ENCODE assay signal across 28 cellular contexts in the genomic region with DNA sequence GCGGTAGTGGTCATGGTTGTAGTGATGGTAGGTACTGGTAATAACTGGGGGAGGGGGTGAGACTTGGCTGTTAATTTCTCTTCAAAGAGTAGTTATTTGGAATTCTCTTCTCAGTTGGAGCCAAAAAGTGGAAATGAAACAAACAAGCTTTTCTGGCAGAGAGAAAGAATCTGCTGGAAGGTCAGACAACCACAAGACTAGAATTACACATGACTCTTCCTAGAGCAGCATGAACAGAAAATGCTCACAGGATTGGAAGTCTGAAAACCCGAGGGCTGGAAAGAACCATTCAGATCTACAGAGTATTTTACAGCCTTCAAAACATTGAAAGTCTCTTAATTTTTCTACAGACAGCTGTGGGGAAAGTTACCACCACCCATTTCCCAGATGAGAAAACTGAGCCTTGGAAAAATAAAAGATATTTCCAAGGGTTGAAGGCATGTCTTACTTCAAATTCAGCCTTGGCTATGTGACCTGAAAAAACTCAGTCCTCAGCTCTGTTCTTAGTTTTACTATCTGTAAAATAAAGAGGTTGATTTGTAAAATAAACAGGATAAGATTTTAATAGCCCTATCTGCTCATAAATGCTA. TPM values are rescaled to one million over a fixed set of nuclear protein-coding genes. Genes with fewer than 3 reads are reported as not detected.
DNase-seq lines count a peak whose midpoint lies in the region; ATAC-seq, FAIRE-seq and TF ChIP-seq lines count a peak whose summit lies in the region.
"Had no signal": no experiment of that assay in that cellular context is flagged by ENCODE, and none has a peak within 500 bp of the region (broad histone marks: within the 10 kb centered on the region; RNA-seq: fewer than 3 reads in every experiment).

No MANE protein-coding gene starts in this region.

- WGBS in HepG2 (ENCODE audit: low lambda C conversion rate): 95% methylated on average over 2 of the region's 2 CpGs
- WGBS in right lobe of liver (ENCODE audit: insufficient coverage, low coverage, low lambda C conversion rate, missing lambda C conversion rate): 82% methylated on average over 2 of the region's 2 CpGs
- WGBS in K562 (ENCODE audit: insufficient coverage, low coverage, missing lambda C conversion rate): 0% methylated on average over 2 of the region's 2 CpGs
- whole genome bisulfite sequencing in gastroesophageal sphincter (ENCODE audit: low coverage in 1 of 2), 2 donors: 62 to 76% methylated on average over 2 of the region's 2 CpGs

- no peaks in the 10 kb centered on the region for H3K9me1 ChIP-seq in K562 (ENCODE audit: control insufficient read depth, insufficient read depth, low read length)

- TF ChIP-seq POLR2A in HepG2 (IDR thresholded peaks at IDR 0.05; ENCODE audit: insufficient read depth in 1 of 2, low read depth in 2 of 2, low read length in 2 of 2) (no peak), right lobe of liver (IDR thresholded peaks at IDR 0.05) (no peak), K562 (conservative IDR thresholded peaks at IDR 0.05) (no peak), gastroesophageal sphincter (IDR thresholded peaks at IDR 0.05) (no peak)

- H3K79me2 ChIP-seq in HepG2 (ENCODE audit: insufficient read depth, low read length) (no peaks in the 10 kb centered on the region), K562 (ENCODE audit: control insufficient read depth, insufficient read depth, low read length) (no peaks in the 10 kb centered on the region)

- H3K4me2 ChIP-seq in HepG2 (ENCODE audit: low read depth, low read length) (no peak overlapping the region), K562 (ENCODE audit: insufficient read depth, low read length) (no peak overlapping the region)

- intact Hi-C loops in HepG2 (cut with micrococcal nuclease; ENCODE audit: unreplicated experiment) (no loop called here), right lobe of liver (cut with DNase I) (loop anchor here in 1 of 2 donors (10.0 kb wide), 1 partner anchor 59 kb away; no protein-coding TSS in a partner anchor), K562 (cut with micrococcal nuclease) (no loop called here), left lung (cut with DNase I) (no loop called here)

- H3K4me3 ChIP-seq in HepG2 (replicated peaks in 1 of 3; ENCODE audit: insufficient read depth in 1 of 3, low read depth in 2 of 3, low read length in 3 of 3): no peak overlapping the region
- H3K4me3 ChIP-seq in right lobe of liver: no peak overlapping the region
- H3K4me3 ChIP-seq in K562: no peak overlapping the region
- H3K4me3 ChIP-seq in left lung: no peak overlapping the region
- H3K4me3 ChIP-seq in gastroesophageal sphincter: no peak overlapping the region
- H3K4me3 ChIP-seq: dorsolateral prefrontal cortex had no signal

- H3K9ac ChIP-seq in HepG2 (ENCODE audit: insufficient read depth, low read depth, low read length) (no peak overlapping the region), K562 (ENCODE audit: insufficient read depth in 1 of 2, low read depth in 2 of 2, low read length in 2 of 2) (no peak overlapping the region)

- CTCF ChIA-PET in HepG2 (lab: Yijun Ruan, JAX; ENCODE audit: low intra/inter-chr PET ratio, low total read pairs) (no interaction called here), K562 (lab: Yijun Ruan, JAX; ENCODE audit: low intra/inter-chr PET ratio) (interaction anchor here (1.5 kb wide), 1 partner anchor 1051 kb away, joined by 4 read pairs; no protein-coding TSS in a partner anchor)

- H3K27me3 ChIP-seq in HepG2 (ENCODE audit: control insufficient read depth in 1 of 2, insufficient read depth in 2 of 2, low read length in 2 of 2) (no peaks in the 10 kb centered on the region), right lobe of liver (no peaks in the 10 kb centered on the region), K562 (ENCODE audit: control insufficient read depth in 2 of 2, insufficient read depth in 2 of 2, low read length in 2 of 2) (no peaks in the 10 kb centered on the region), left lung (no peaks in the 10 kb centered on the region), gastroesophageal sphincter (no peaks in the 10 kb centered on the region)
- H3K27me3 ChIP-seq: dorsolateral prefrontal cortex had no signal

- TF ChIP-seq EP300 in HepG2 (IDR thresholded peaks at IDR 0.05; ENCODE audit: low read depth in 2 of 2, low read length in 2 of 2) (no peak), HepG2 (CRISPR knock-in tag; IDR thresholded peaks at IDR 0.05; ENCODE audit: borderline replicate concordance) (no peak), K562 (IDR thresholded peaks at IDR 0.05; ENCODE audit: low read length) (no peak), gastroesophageal sphincter (IDR thresholded peaks at IDR 0.05) (no peak)

- H3K36me3 ChIP-seq in HepG2 (replicated peaks in 1 of 2; ENCODE audit: control insufficient read depth in 1 of 2, insufficient read depth in 2 of 2, low read length in 2 of 2) (peaks cover 0 to 2% of the 10 kb centered on the region in 2 experiments; a peak in 1 of 5 replicates), right lobe of liver (no peaks in the 10 kb centered on the region), K562 (ENCODE audit: control insufficient read depth, insufficient read depth, low read length) (no peaks in the 10 kb centered on the region), left lung (no peaks in the 10 kb centered on the region), gastroesophageal sphincter (no peaks in the 10 kb centered on the region)

- no peaks in the 10 kb centered on the region for H3K4me1 ChIP-seq in HepG2 (ENCODE audit: insufficient read depth, low read length)
- H3K4me1 ChIP-seq in right lobe of liver: peaks cover 0 to 3% (median 0%) of the 10 kb centered on the region in 4 donors
- H3K4me1 ChIP-seq in K562 (replicated peaks in 1 of 2; ENCODE audit: control insufficient read depth in 2 of 2, insufficient read depth in 2 of 2, low read length in 2 of 2): no peaks in the 10 kb centered on the region
- peaks cover 0 to 3% of the 10 kb centered on the region in 2 donors for H3K4me1 ChIP-seq in left lung
- peaks cover 0 to 15% (median 0%) of the 10 kb centered on the region in 3 donors for H3K4me1 ChIP-seq in gastroesophageal sphincter

- H2AFZ ChIP-seq in HepG2 (ENCODE audit: low read length) (no peak overlapping the region), K562 (ENCODE audit: low read depth, low read length) (no peak overlapping the region)

- no peak for DNase-seq in HepG2 (ENCODE audit: low spot score)
- no peak for DNase-seq in right lobe of liver
- no peak for DNase-seq in K562 (ENCODE audit: extremely low read depth in 1 of 4, low spot score in 3 of 4)
- DNase-seq in left lung: no peak
- no peak for DNase-seq in stimulated activated CD4-positive, alpha-beta T cell treated with anti-CD3 and anti-CD28 coated beads, Interleukin-1b, Interleukin-23, amount 100 ng/mL, for 48 hours
- no peak for DNase-seq in GOT3 (lab: John Stamatoyannopoulos, UW)
- DNase-seq: activated CD4-positive, CD25-positive, alpha-beta regulatory T cell; activated CD8-positive, alpha-beta T cell treated with anti-CD3 and anti-CD28 coated beads for 36 hours; activated T-cell treated with anti-CD3 and anti-CD28 coated beads, Interleukin-2, amount 50 U/mL, for 4 hours; CD4-positive, alpha-beta T cell; DMS79; dorsolateral prefrontal cortex; erythroblast; HCEC 1CT; hypothalamus; KBM-7; kidney; naive thymus-derived CD8-positive, alpha-beta T cell; NCI-H1092; NCI-H2107; NCI-H526; SIG-M5; small intestine; stimulated activated CD8-positive, alpha-beta memory T cell treated with anti-CD3 and anti-CD28 coated beads, Interleukin-4, amount 100 ng/mL, for 48 hours; substantia nigra had no signal

- BruUV-seq in HepG2 (replicated peaks; lab: Mats Ljungman, UMichigan): no TSS peak
- no TSS peak for BruUV-seq in K562 (replicated peaks; lab: Mats Ljungman, UMichigan)

- POLR2A ChIA-PET in HepG2 (lab: Yijun Ruan, JAX): no interaction called here
- POLR2A ChIA-PET in K562 (lab: Yijun Ruan, JAX): interaction anchor here (0.8 kb wide), 1 partner anchor 1237 kb away, joined by 4 read pairs; no protein-coding TSS in a partner anchor

- no peak for FAIRE-seq in HepG2 (lab: Jason Lieb, UNC)
- FAIRE-seq in K562 (lab: Jason Lieb, UNC): no peak
- FAIRE-seq: GM19239, kidney, small intestine had no signal

- ATAC-seq in HepG2 (no peak), right lobe of liver (no peak), K562 (no peak), left lung (peak; percentile 43), gastroesophageal sphincter (no peak), GM19467 (IDR thresholded peaks at IDR 0.05; ENCODE audit: unreplicated experiment) (no peak)
- ATAC-seq: activated CD8-positive, alpha-beta T cell treated with anti-CD3 and anti-CD28 coated beads for 36 hours; activated T-cell treated with anti-CD3 and anti-CD28 coated beads, Interleukin-2, amount 50 U/mL, for 4 hours; naive thymus-derived CD8-positive, alpha-beta T cell had no signal

- in situ Hi-C loops in HepG2 (cut with HindIII; ENCODE audit: extremely low pct_ligation_motif_present, low pct_unique_long_range_greater_than_20kb) (no loop called here), K562 (cut with MboI) (no loop called here)

- H3K9me3 ChIP-seq in HepG2 (ENCODE audit: low read length): no peaks in the 10 kb centered on the region
- H3K9me3 ChIP-seq in right lobe of liver: no peaks in the 10 kb centered on the region
- H3K9me3 ChIP-seq in K562 (replicated peaks; ENCODE audit: control insufficient read depth, insufficient read depth, low read depth, low read length): no peaks in the 10 kb centered on the region
- no peaks in the 10 kb centered on the region for H3K9me3 ChIP-seq in left lung
- no peaks in the 10 kb centered on the region for H3K9me3 ChIP-seq in gastroesophageal sphincter

- TF ChIP-seq CTCF in HepG2 (CRISPR knock-in tag; IDR thresholded peaks at IDR 0.05): no peak
- TF ChIP-seq CTCF in right lobe of liver (IDR thresholded peaks at IDR 0.05): no peak
- no peak for TF ChIP-seq CTCF in K562 (IDR thresholded peaks at IDR 0.05 in 2 of 3, conservative IDR thresholded peaks at IDR 0.05 in 1 of 3; ENCODE audit: insufficient read depth in 2 of 3, low read depth in 1 of 3, low read length in 3 of 3)
- no peak for TF ChIP-seq CTCF in left lung (IDR thresholded peaks at IDR 0.05)
- TF ChIP-seq CTCF in gastroesophageal sphincter (IDR thresholded peaks at IDR 0.05): no peak

- H4K20me1 ChIP-seq in HepG2 (ENCODE audit: insufficient read depth, low read length): no peaks in the 10 kb centered on the region
- H4K20me1 ChIP-seq in K562 (replicated peaks; ENCODE audit: control insufficient read depth, insufficient read depth, low read length): no peaks in the 10 kb centered on the region

- H3K27ac ChIP-seq in HepG2 (ENCODE audit: extremely low read length, insufficient read depth, low read length): no peak overlapping the region
- no peak overlapping the region for H3K27ac ChIP-seq in right lobe of liver
- no peak overlapping the region for H3K27ac ChIP-seq in K562 (ENCODE audit: extremely low read depth, low read depth, low read length)
- H3K27ac ChIP-seq in left lung: no peak overlapping the region
- no peak overlapping the region for H3K27ac ChIP-seq in gastroesophageal sphincter
- H3K27ac ChIP-seq: dorsolateral prefrontal cortex had no signal

- TF ChIP-seq RAD21 in HepG2 (CRISPR knock-in tag; IDR thresholded peaks at IDR 0.05) (no peak), K562 (CRISPR knock-in tag; conservative IDR thresholded peaks at IDR 0.05 in 1 of 2, IDR thresholded peaks at IDR 0.05 in 1 of 2) (no peak)

RNA-seq across cellular contexts. Expression of a gene that starts 42.9 kb away (rescaled TPM):
- total RNA-seq in HepG2 (2016; rRNA removed; fragmentation: Illumina TruSeq; extraction: Trizol): 7.7 and 11.6 TPM in 2 replicates
- 1.0 and 1.9 TPM in 2 replicates for total RNA-seq in HepG2 (2016; cell fraction: cytosol; rRNA removed; fragmentation: Illumina TruSeq; extraction: Trizol; ENCODE audit: low read depth)
- total RNA-seq in HepG2 (2016; cell fraction: insoluble cytoplasmic fraction; rRNA removed; fragmentation: Illumina TruSeq; extraction: Trizol): 8.8 and 12.5 TPM in 2 replicates
- 3.9 and 4.2 TPM in 2 replicates for total RNA-seq in HepG2 (2016; cell fraction: membrane; rRNA removed; fragmentation: Illumina TruSeq; extraction: Trizol)
- total RNA-seq in HepG2 (2016; cell fraction: nucleus; rRNA removed; fragmentation: Illumina TruSeq; extraction: Trizol): 7.1 and 8.6 TPM in 2 replicates
- 6.5 and 6.9 TPM in 2 replicates for polyA plus RNA-seq in HepG2 (2011; rRNA removed)
- 4.4 and 6.4 TPM in 2 replicates for polyA plus RNA-seq in HepG2 (2011; cell fraction: cytosol; rRNA removed)
- polyA plus RNA-seq in HepG2 (2011; cell fraction: nucleus; rRNA removed): 8.4 and 8.9 TPM in 2 replicates
- polyA plus RNA-seq in HepG2 (2012): 4.1 and 5.1 TPM in 2 replicates
- 0.52 and 0.58 TPM in 2 replicates for polyA plus RNA-seq in HepG2 (2016; cell fraction: cytosol; fragmentation: Illumina TruSeq; extraction: Trizol; ENCODE audit: low read depth)
- 8.0 and 9.9 TPM in 2 replicates for polyA plus RNA-seq in HepG2 (2016; cell fraction: insoluble cytoplasmic fraction; fragmentation: Illumina TruSeq; extraction: Trizol; ENCODE audit: low read depth)
- polyA plus RNA-seq in HepG2 (2016; cell fraction: membrane; fragmentation: Illumina TruSeq; extraction: Trizol; ENCODE audit: low read depth): 1.6 and 2.2 TPM in 2 replicates
- 6.8 and 7.6 TPM in 2 replicates for polyA plus RNA-seq in HepG2 (2016; cell fraction: nucleus; fragmentation: Illumina TruSeq; extraction: Trizol; ENCODE audit: insufficient read depth, low read depth)
- polyA minus RNA-seq in HepG2 (2011; rRNA and poly(A)+ RNA removed; ENCODE audit: low replicate concordance): 45.6 and 65.4 TPM in 2 replicates
- 7.4 and 9.6 TPM in 2 replicates for polyA minus RNA-seq in HepG2 (2011; cell fraction: cytosol; rRNA and poly(A)+ RNA removed)
- polyA minus RNA-seq in HepG2 (2011; cell fraction: nucleus; rRNA and poly(A)+ RNA removed): 24.2 and 30.6 TPM in 2 replicates
- 1 to 10 TPM; 5.2 to 8.4 (median 6.6) TPM for total RNA-seq in right lobe of liver
- 14.2 and 15.9 TPM in 2 replicates for total RNA-seq in K562 (2011; cell fraction: chromatin; rRNA removed; ENCODE audit: low replicate concordance)
- 10.7 TPM in 2 replicates for total RNA-seq in K562 (2011; cell fraction: nucleolus; rRNA removed)
- total RNA-seq in K562 (2011; cell fraction: nucleoplasm; rRNA removed): 11.1 and 11.5 TPM in 2 replicates
- 4.4 and 5.8 TPM in 2 replicates for total RNA-seq in K562 (2014; rRNA removed)
- total RNA-seq in K562 (2014; rRNA removed; fragmentation: Illumina TruSeq; extraction: Trizol): 3.9 and 4.9 TPM in 2 replicates
- 5.8 and 5.9 TPM in 2 replicates for total RNA-seq in K562 (2015; rRNA removed; fragmentation: Illumina TruSeq; extraction: Trizol)
- total RNA-seq in K562 (2021): 8.2 and 9.4 TPM in 2 replicates
- polyA plus RNA-seq in K562 (2011; rRNA removed): 7.3 and 9.3 TPM in 2 replicates
- polyA plus RNA-seq in K562 (2011; cell fraction: cytosol; rRNA removed): 6.6 and 7.3 TPM in 2 replicates
- polyA plus RNA-seq in K562 (2011; cell fraction: nucleus; rRNA removed): 6.5 and 9.3 TPM in 2 replicates
- polyA plus RNA-seq in K562 (2012): 5.3 and 6.1 TPM in 2 replicates
- 5.8 and 6.4 TPM in 2 replicates for polyA plus RNA-seq in K562 (2014; fragmentation: Illumina TruSeq; extraction: Trizol)
- 1 to 10 TPM; 7.6 to 9.3 TPM for polyA plus RNA-seq in K562 (2014; fragmentation: Nextera tagmentation; extraction: Ambion mirVana)
- 3.5 and 3.6 TPM in 2 replicates for polyA plus RNA-seq in K562 (2014; rRNA removed)
- polyA minus RNA-seq in K562 (2011; rRNA and poly(A)+ RNA removed): 13.6 and 18.4 TPM in 2 replicates
- 4.6 and 6.0 TPM in 2 replicates for polyA minus RNA-seq in K562 (2011; cell fraction: cytosol; rRNA and poly(A)+ RNA removed)
- 8.3 and 10.7 TPM in 2 replicates for polyA minus RNA-seq in K562 (2011; cell fraction: nucleus; rRNA and poly(A)+ RNA removed)
- 10 to 100 TPM; 17.3 to 22.9 TPM for total RNA-seq in left lung
- total RNA-seq in gastroesophageal sphincter: 10 to 100 TPM; 18.5 to 25.7 (median 23.1) TPM
